Comparison of ENCODE assay signal across 9 cellular contexts in genomic region chrX:119698835-119699234, GRCh38. TPM values are rescaled to one million over a fixed set of nuclear protein-coding genes. Genes with fewer than 3 reads are reported as not detected.
DNase-seq lines count a peak whose midpoint lies in the region; ATAC-seq, FAIRE-seq and TF ChIP-seq lines count a peak whose summit lies in the region.
"Had no signal": no experiment of that assay in that cellular context is flagged by ENCODE, and none has a peak within 500 bp of the region (broad histone marks: within the 10 kb centered on the region; RNA-seq: fewer than 3 reads in every experiment).

No MANE protein-coding gene starts in this region.

- no peaks in the 10 kb centered on the region for H3K9me3 ChIP-seq in GM23248 (ENCODE audit: low read depth)
- H3K9me3 ChIP-seq: SJSA1 had no signal

- no peak for FAIRE-seq in bronchial epithelial cell (lab: Jason Lieb, UNC)

- H3K27ac ChIP-seq in GM23248: no peak overlapping the region
- H3K27ac ChIP-seq: SJSA1 had no signal

- H3K4me1 ChIP-seq in GM23248 (ENCODE audit: insufficient read depth): no peaks in the 10 kb centered on the region
- H3K4me1 ChIP-seq: SJSA1 had no signal

- H3K36me3 ChIP-seq in GM23248 (ENCODE audit: low read depth) (no peaks in the 10 kb centered on the region), bronchial epithelial cell (ENCODE audit: control insufficient read depth, insufficient read depth, low read length) (no peaks in the 10 kb centered on the region)
- H3K36me3 ChIP-seq: SJSA1 had no signal

- no peak overlapping the region for H3K9ac ChIP-seq in GM23248

- DNase-seq in COLO829 (ENCODE audit: low spot score): peak; percentile 80
- DNase-seq in GM23248: peak; percentile 73
- peak; percentile 25 for DNase-seq in NCI-H526 treated with DMSO at 0.1 percent for 48 hours (lab: John Stamatoyannopoulos, UW)
- peak; percentile 45 for DNase-seq in bronchial epithelial cell (ENCODE audit: low read depth)
- DNase-seq in midbrain (lab: John Stamatoyannopoulos, UW): peak; percentile 25
- DNase-seq in effector CD8-positive, alpha-beta T cell (lab: John Stamatoyannopoulos, UW): no peak

- no peak for ATAC-seq in GM21825 (IDR thresholded peaks at IDR 0.05; ENCODE audit: unreplicated experiment)
- ATAC-seq in GM18502 (IDR thresholded peaks at IDR 0.05; ENCODE audit: poor library complexity, unreplicated experiment): no peak

- no peaks in the 10 kb centered on the region for H3F3A ChIP-seq in GM23248 (ENCODE audit: insufficient read depth)

- H3K9me2 ChIP-seq in GM23248 (ENCODE audit: insufficient read depth): no peaks in the 10 kb centered on the region

- peak; percentile 46 for TF ChIP-seq CTCF in bronchial epithelial cell (IDR thresholded peaks at IDR 0.05; ENCODE audit: insufficient read depth, low read length, severe bottlenecking)

- in situ Hi-C loops in GM23248 (cut with MboI): no loop called here

- H2AFZ ChIP-seq in GM23248: no peak overlapping the region

- H3K4me2 ChIP-seq in GM23248 (ENCODE audit: unreplicated experiment): no peak overlapping the region

- no peaks in the 10 kb centered on the region for H4K20me1 ChIP-seq in GM23248 (ENCODE audit: insufficient read depth)

- no peaks in the 10 kb centered on the region for H3K79me2 ChIP-seq in GM23248 (ENCODE audit: insufficient read depth)

- H3K4me3 ChIP-seq in GM23248: no peak overlapping the region
- no peak overlapping the region for H3K4me3 ChIP-seq in bronchial epithelial cell (ENCODE audit: low read depth, low read length)
- H3K4me3 ChIP-seq: SJSA1 had no signal

- H3K27me3 ChIP-seq in GM23248 (replicated peaks; ENCODE audit: insufficient read depth): no peaks in the 10 kb centered on the region
- no peaks in the 10 kb centered on the region for H3K27me3 ChIP-seq in bronchial epithelial cell (ENCODE audit: control insufficient read depth, insufficient read depth, low read length)
- H3K27me3 ChIP-seq: SJSA1 had no signal

RNA-seq across cellular contexts. Expression of gene SEPTIN6, which starts 5.9 kb away (rescaled TPM):
- 22.2 and 23.8 TPM in 2 replicates for total RNA-seq in GM23248 (2014; rRNA removed; shearing (Covaris generic))
- polyA plus RNA-seq in GM23248 (2016; fragmentation: Nextera tagmentation; extraction: Ambion mirVana): 20.6 and 23.9 TPM in 2 replicates
- 1.6 and 1.7 TPM in 2 replicates for total RNA-seq in bronchial epithelial cell

RNA-seq across cellular contexts. Expression of gene SOWAHD, which starts 59.6 kb away (rescaled TPM):
- 0.22 TPM in 1 of 2 replicates, not detected in the other for total RNA-seq in GM23248 (2014; rRNA removed; shearing (Covaris generic))
- 0.41 TPM in 1 of 2 replicates, not detected in the other for polyA plus RNA-seq in GM23248 (2016; fragmentation: Nextera tagmentation; extraction: Ambion mirVana)
- total RNA-seq in bronchial epithelial cell: under 0.01 TPM in 2 replicates
